In genomic region chr16:73955255-73955654, GRCh38 we compare ENCODE assay signal across 30 cellular contexts.
"Had no signal": no experiment of that assay in that cellular context is flagged by ENCODE, and none has a peak within 500 bp of the region (broad histone marks: within the 10 kb centered on the region; RNA-seq: fewer than 3 reads in every experiment).

No MANE protein-coding gene starts in this region.

- H3K27me3 Mint-ChIP-seq: activated CD4-positive, alpha-beta memory T cell treated with anti-CD3 and anti-CD28 coated beads, Interleukin-2, amount 10 ng/mL, durations not matched to agents 7 days and 5 days; activated CD4-positive, alpha-beta T cell treated with anti-CD3 and anti-CD28 coated beads, Interleukin-2, amount 10 ng/mL, durations not matched to agents 7 days and 5 days had no signal

- H3K27ac Mint-ChIP-seq: activated CD4-positive, alpha-beta memory T cell treated with anti-CD3 and anti-CD28 coated beads, Interleukin-2, amount 10 ng/mL, durations not matched to agents 7 days and 5 days; activated CD4-positive, alpha-beta T cell treated with anti-CD3 and anti-CD28 coated beads, Interleukin-2, amount 10 ng/mL, durations not matched to agents 7 days and 5 days; activated naive CD4-positive, alpha-beta T cell treated with anti-CD3 and anti-CD28 coated beads for 36 hours; activated naive CD4-positive, alpha-beta T cell treated with anti-CD3 and anti-CD28 coated beads, Interleukin-2, amount 50 U/mL, for 24 hours; activated naive CD8-positive, alpha-beta T cell treated with anti-CD3 and anti-CD28 coated beads for 36 hours; activated naive CD8-positive, alpha-beta T cell treated with anti-CD3 and anti-CD28 coated beads, Interleukin-2, amount 50 U/mL, for 24 hours; activated T-helper 1 cell treated with anti-CD3 and anti-CD28 coated beads, Interleukin-12 subunit alpha, Interleukin-12 subunit beta, Interleukin-2, Interleukin-4 antibody, amounts not matched to agents 30 ng/mL and 10 ng/mL and 1 ng/mL, durations not matched to agents 14 hours and 24 hours and 36 hours; activated T-helper 2 cell treated with anti-CD3 and anti-CD28 coated beads, Interferon-gamma antibody, Interleukin-2, Interleukin-4, amounts not matched to agents 10 μg/mL and 5 μg/mL and 100 μg/mL, durations not matched to agents 14 hours and 24 hours and 36 hours; T-helper 17 cell; T-helper 2 cell treated with Interferon-gamma antibody and Interleukin-4, amounts not matched to agents 5 μg/mL and 100 μg/mL, for 36 hours had no signal

- H3K4me3 ChIP-seq: adrenal gland, body of pancreas, colonic mucosa, esophagus squamous epithelium, gastroesophageal sphincter had no signal

- H3K27ac ChIP-seq: adrenal gland, body of pancreas, colonic mucosa, epithelial cell of prostate, esophagus squamous epithelium, gastroesophageal sphincter had no signal

- H3K9me3 ChIP-seq: adrenal gland, body of pancreas, colonic mucosa, esophagus squamous epithelium, gastroesophageal sphincter had no signal

- H3K4me1 ChIP-seq: colonic mucosa had no signal

- H3K9me3 Mint-ChIP-seq: activated CD4-positive, alpha-beta memory T cell treated with anti-CD3 and anti-CD28 coated beads, Interleukin-2, amount 10 ng/mL, durations not matched to agents 7 days and 5 days; activated CD4-positive, alpha-beta T cell treated with anti-CD3 and anti-CD28 coated beads, Interleukin-2, amount 10 ng/mL, durations not matched to agents 7 days and 5 days; activated naive CD4-positive, alpha-beta T cell treated with anti-CD3 and anti-CD28 coated beads for 36 hours; activated naive CD4-positive, alpha-beta T cell treated with anti-CD3 and anti-CD28 coated beads, Interleukin-2, amount 50 U/mL, for 24 hours; activated naive CD8-positive, alpha-beta T cell treated with anti-CD3 and anti-CD28 coated beads for 36 hours; activated naive CD8-positive, alpha-beta T cell treated with anti-CD3 and anti-CD28 coated beads, Interleukin-2, amount 50 U/mL, for 24 hours; activated T-helper 1 cell treated with anti-CD3 and anti-CD28 coated beads, Interleukin-12 subunit alpha, Interleukin-12 subunit beta, Interleukin-2, Interleukin-4 antibody, amounts not matched to agents 30 ng/mL and 10 ng/mL and 1 ng/mL, durations not matched to agents 14 hours and 24 hours and 36 hours; activated T-helper 2 cell treated with anti-CD3 and anti-CD28 coated beads, Interferon-gamma antibody, Interleukin-2, Interleukin-4, amounts not matched to agents 10 μg/mL and 5 μg/mL and 100 μg/mL, durations not matched to agents 14 hours and 24 hours and 36 hours; T-helper 2 cell treated with Interferon-gamma antibody and Interleukin-4, amounts not matched to agents 5 μg/mL and 100 μg/mL, for 36 hours had no signal

- ATAC-seq: activated naive CD8-positive, alpha-beta T cell treated with anti-CD3 and anti-CD28 coated beads, Interleukin-2, amount 50 U/mL, for 24 hours; body of pancreas; gastroesophageal sphincter; T-helper 17 cell had no signal

- DNase-seq: activated CD4-positive, alpha-beta memory T cell treated with anti-CD3 and anti-CD28 coated beads, Interleukin-2, amount 10 ng/mL, durations not matched to agents 7 days and 5 days; activated CD4-positive, alpha-beta T cell treated with anti-CD3 and anti-CD28 coated beads for 4 hours; activated CD4-positive, alpha-beta T cell treated with anti-CD3 and anti-CD28 coated beads, Interleukin-2, amount 10 ng/mL, durations not matched to agents 7 days and 5 days; activated CD4-positive, alpha-beta T cell treated with anti-CD3 and anti-CD28 coated beads, Interleukin-2, amount 50 U/mL, for 4 hours; activated CD4-positive, CD25-positive, alpha-beta regulatory T cell; activated CD4-positive, CD25-positive, alpha-beta regulatory T cell treated with anti-CD3 and anti-CD28 coated beads, Interleukin-2, amount 50 U/mL, for 72 hours; activated CD8-positive, alpha-beta memory T cell treated with anti-CD3 and anti-CD28 coated beads for 24 hours; activated effector memory CD4-positive, alpha-beta T cell treated with anti-CD3 and anti-CD28 coated beads, Interleukin-2, amount 50 U/mL, for 16 hours; activated naive CD4-positive, alpha-beta T cell treated with anti-CD3 and anti-CD28 coated beads for 36 hours; activated naive CD8-positive, alpha-beta T cell treated with anti-CD3 and anti-CD28 coated beads for 36 hours; activated naive CD8-positive, alpha-beta T cell treated with anti-CD3 and anti-CD28 coated beads, Interleukin-2, amount 50 U/mL, for 24 hours; activated T-cell treated with anti-CD3 and anti-CD28 coated beads, Interleukin-2, amount 50 U/mL, for 48 hours; adrenal gland; amygdala; aorta; body of pancreas; cerebellar nuclear complex; colonic mucosa; effector CD8-positive, alpha-beta T cell; esophagus squamous epithelium; foreskin melanocyte; T-helper 1 cell; T-helper 17 cell; T1000 had no signal

- H3K4me1 Mint-ChIP-seq: activated CD4-positive, alpha-beta memory T cell treated with anti-CD3 and anti-CD28 coated beads, Interleukin-2, amount 10 ng/mL, durations not matched to agents 7 days and 5 days; activated CD4-positive, alpha-beta T cell treated with anti-CD3 and anti-CD28 coated beads, Interleukin-2, amount 10 ng/mL, durations not matched to agents 7 days and 5 days; activated naive CD4-positive, alpha-beta T cell treated with anti-CD3 and anti-CD28 coated beads, Interleukin-2, amount 50 U/mL, for 24 hours; activated naive CD8-positive, alpha-beta T cell treated with anti-CD3 and anti-CD28 coated beads for 36 hours; activated naive CD8-positive, alpha-beta T cell treated with anti-CD3 and anti-CD28 coated beads, Interleukin-2, amount 50 U/mL, for 24 hours had no signal

- H3K36me3 ChIP-seq: adrenal gland, colonic mucosa, esophagus squamous epithelium, gastroesophageal sphincter had no signal

- H3K4me3 Mint-ChIP-seq: activated CD4-positive, alpha-beta memory T cell treated with anti-CD3 and anti-CD28 coated beads, Interleukin-2, amount 10 ng/mL, durations not matched to agents 7 days and 5 days; activated CD4-positive, alpha-beta T cell treated with anti-CD3 and anti-CD28 coated beads, Interleukin-2, amount 10 ng/mL, durations not matched to agents 7 days and 5 days; activated naive CD4-positive, alpha-beta T cell treated with anti-CD3 and anti-CD28 coated beads for 36 hours; activated naive CD4-positive, alpha-beta T cell treated with anti-CD3 and anti-CD28 coated beads, Interleukin-2, amount 50 U/mL, for 24 hours; activated naive CD8-positive, alpha-beta T cell treated with anti-CD3 and anti-CD28 coated beads for 36 hours; activated naive CD8-positive, alpha-beta T cell treated with anti-CD3 and anti-CD28 coated beads, Interleukin-2, amount 50 U/mL, for 24 hours; activated T-helper 1 cell treated with anti-CD3 and anti-CD28 coated beads, Interleukin-12 subunit alpha, Interleukin-12 subunit beta, Interleukin-2, Interleukin-4 antibody, amounts not matched to agents 30 ng/mL and 10 ng/mL and 1 ng/mL, durations not matched to agents 14 hours and 24 hours and 36 hours; T-helper 17 cell; T-helper 2 cell treated with Interferon-gamma antibody and Interleukin-4, amounts not matched to agents 5 μg/mL and 100 μg/mL, for 36 hours had no signal

- H3K36me3 Mint-ChIP-seq: activated naive CD4-positive, alpha-beta T cell treated with anti-CD3 and anti-CD28 coated beads, Interleukin-2, amount 50 U/mL, for 24 hours; activated naive CD8-positive, alpha-beta T cell treated with anti-CD3 and anti-CD28 coated beads for 36 hours had no signal

- H3K27me3 ChIP-seq: adrenal gland, body of pancreas, colonic mucosa had no signal
